In the genomic region with DNA sequence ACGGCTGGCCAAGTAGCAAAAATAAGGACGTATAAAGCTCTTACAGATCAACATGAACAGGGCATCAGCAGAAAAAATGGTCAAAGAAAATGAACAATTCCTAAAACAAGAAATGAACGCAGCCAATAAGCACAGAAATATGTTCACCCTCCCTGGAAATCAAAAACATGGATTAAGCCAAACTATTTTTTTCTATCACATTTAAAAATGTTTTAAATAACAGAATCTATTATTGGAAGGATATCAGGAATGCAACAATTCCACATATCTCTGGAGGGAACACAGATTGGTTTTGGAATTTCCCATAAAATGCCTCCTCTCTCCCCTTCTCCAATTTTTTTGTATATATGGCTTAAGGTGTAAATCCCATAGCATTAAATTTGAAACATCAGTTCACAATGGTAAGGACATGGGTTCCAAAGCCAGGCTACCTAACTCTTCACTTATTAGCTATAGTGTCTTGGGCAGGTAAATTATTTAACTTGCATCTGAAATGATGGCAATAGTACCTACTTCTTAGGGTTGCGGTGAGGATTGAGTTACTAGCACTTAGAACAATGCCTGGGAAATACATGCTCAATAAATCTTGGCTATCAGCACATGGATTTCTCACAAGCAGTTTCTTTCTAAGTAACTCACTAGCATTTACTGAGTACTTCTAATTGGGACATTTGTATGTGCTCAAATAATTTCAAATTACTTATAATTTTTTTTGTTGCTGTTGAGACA, we compare ENCODE assay signal across 1 cellular context.
TF ChIP-seq lines count a peak whose summit lies in the region.

No MANE protein-coding gene starts in this region.

TF ChIP-seq in A549, 52 proteins besides CTCF, POLR2A, EP300 and RAD21 (continued from another document):
- TF ChIP-seq, protein P1, sequence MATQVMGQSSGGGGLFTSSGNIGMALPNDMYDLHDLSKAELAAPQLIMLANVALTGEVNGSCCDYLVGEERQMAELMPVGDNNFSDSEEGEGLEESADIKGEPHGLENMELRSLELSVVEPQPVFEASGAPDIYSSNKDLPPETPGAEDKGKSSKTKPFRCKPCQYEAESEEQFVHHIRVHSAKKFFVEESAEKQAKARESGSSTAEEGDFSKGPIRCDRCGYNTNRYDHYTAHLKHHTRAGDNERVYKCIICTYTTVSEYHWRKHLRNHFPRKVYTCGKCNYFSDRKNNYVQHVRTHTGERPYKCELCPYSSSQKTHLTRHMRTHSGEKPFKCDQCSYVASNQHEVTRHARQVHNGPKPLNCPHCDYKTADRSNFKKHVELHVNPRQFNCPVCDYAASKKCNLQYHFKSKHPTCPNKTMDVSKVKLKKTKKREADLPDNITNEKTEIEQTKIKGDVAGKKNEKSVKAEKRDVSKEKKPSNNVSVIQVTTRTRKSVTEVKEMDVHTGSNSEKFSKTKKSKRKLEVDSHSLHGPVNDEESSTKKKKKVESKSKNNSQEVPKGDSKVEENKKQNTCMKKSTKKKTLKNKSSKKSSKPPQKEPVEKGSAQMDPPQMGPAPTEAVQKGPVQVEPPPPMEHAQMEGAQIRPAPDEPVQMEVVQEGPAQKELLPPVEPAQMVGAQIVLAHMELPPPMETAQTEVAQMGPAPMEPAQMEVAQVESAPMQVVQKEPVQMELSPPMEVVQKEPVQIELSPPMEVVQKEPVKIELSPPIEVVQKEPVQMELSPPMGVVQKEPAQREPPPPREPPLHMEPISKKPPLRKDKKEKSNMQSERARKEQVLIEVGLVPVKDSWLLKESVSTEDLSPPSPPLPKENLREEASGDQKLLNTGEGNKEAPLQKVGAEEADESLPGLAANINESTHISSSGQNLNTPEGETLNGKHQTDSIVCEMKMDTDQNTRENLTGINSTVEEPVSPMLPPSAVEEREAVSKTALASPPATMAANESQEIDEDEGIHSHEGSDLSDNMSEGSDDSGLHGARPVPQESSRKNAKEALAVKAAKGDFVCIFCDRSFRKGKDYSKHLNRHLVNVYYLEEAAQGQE (IDR thresholded peaks at IDR 0.05) = no peak
- TF ChIP-seq ZC3H11A (IDR thresholded peaks at IDR 0.05) (no peak), FOSL2 (IDR thresholded peaks at IDR 0.05) (no peak), FOSL2 (CRISPR knock-in tag; IDR thresholded peaks at IDR 0.05) (no peak), TFCP2L1 (CRISPR knock-in tag; IDR thresholded peaks at IDR 0.05) (no peak), HOXA7 (CRISPR knock-in tag; IDR thresholded peaks at IDR 0.05) (no peak), MYC (IDR thresholded peaks at IDR 0.05; ENCODE audit: borderline replicate concordance, low read length) (no peak), GATA3 (IDR thresholded peaks at IDR 0.05; ENCODE audit: borderline replicate concordance) (no peak), NPAS2 (CRISPR knock-in tag; IDR thresholded peaks at IDR 0.05; ENCODE audit: borderline replicate concordance) (no peak), ZSCAN20 (CRISPR knock-in tag; IDR thresholded peaks at IDR 0.05) (no peak)
- TF ChIP-seq, protein P2, sequence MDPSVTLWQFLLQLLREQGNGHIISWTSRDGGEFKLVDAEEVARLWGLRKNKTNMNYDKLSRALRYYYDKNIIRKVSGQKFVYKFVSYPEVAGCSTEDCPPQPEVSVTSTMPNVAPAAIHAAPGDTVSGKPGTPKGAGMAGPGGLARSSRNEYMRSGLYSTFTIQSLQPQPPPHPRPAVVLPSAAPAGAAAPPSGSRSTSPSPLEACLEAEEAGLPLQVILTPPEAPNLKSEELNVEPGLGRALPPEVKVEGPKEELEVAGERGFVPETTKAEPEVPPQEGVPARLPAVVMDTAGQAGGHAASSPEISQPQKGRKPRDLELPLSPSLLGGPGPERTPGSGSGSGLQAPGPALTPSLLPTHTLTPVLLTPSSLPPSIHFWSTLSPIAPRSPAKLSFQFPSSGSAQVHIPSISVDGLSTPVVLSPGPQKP (IDR thresholded peaks at IDR 0.05; ENCODE audit: low read depth, low read length) = no peak
